ENCODE assay signal across 8 cellular contexts in genomic region chr20:24469116-24470030, GRCh38. TPM values are rescaled to one million over a fixed set of nuclear protein-coding genes. Genes with fewer than 3 reads are reported as not detected.
DNase-seq lines count a peak whose midpoint lies in the region; ATAC-seq and TF ChIP-seq lines count a peak whose summit lies in the region.

Gene SYNDIG1 (plus strand): TSS chr20:24469629. CDS start chr20:24543098, 73,469 bp downstream.

- no peaks in the 10 kb centered on the region for H3K79me2 ChIP-seq in hepatocyte

- H3K27me3 ChIP-seq in hepatocyte = peaks cover 69% of the 10 kb centered on the region

- ATAC-seq in WTC11 (peak; percentile 67), sciatic nerve (no peak), HG03139 (IDR thresholded peaks at IDR 0.05; ENCODE audit: unreplicated experiment) (no peak)

- DNase-seq in WTC11 (ENCODE audit: low spot score) = peak; percentile 73
- peak; percentile 58 for DNase-seq in hepatocyte (ENCODE audit: low spot score)
- DNase-seq in sciatic nerve (ENCODE audit: low spot score) = no peak
- no peak for DNase-seq in erythroblast (lab: John Stamatoyannopoulos, UW)
- DNase-seq in activated CD4-positive, alpha-beta T cell treated with anti-CD3 and anti-CD28 coated beads, Interleukin-2, amount 50 U/mL, for 48 hours = no peak
- DNase-seq in cortex of kidney (lab: John Stamatoyannopoulos, UW) = no peak

- no peak for TF ChIP-seq POLR2A in erythroblast (IDR thresholded peaks at IDR 0.05; ENCODE audit: low read length)

- H3K4me3 Mint-ChIP-seq in WTC11 = peak within 1 kb of the TSS; percentile 85

- no peaks in the 10 kb centered on the region for H3K9me2 ChIP-seq in hepatocyte (replicated peaks; ENCODE audit: insufficient read depth)

- H3K4me2 ChIP-seq in hepatocyte = peak within 1 kb of the TSS; percentile 97

- H3K4me1 Mint-ChIP-seq in WTC11 = peaks cover 40% of the 10 kb centered on the region

- intact Hi-C loops in sciatic nerve (cut with DNase I) = no loop called here

- no peaks in the 10 kb centered on the region for H3K9me3 Mint-ChIP-seq in WTC11

- CTCF ChIA-PET in WTC11 (lab: Charles Lee) = interaction anchor here (1.0 to 2.3 kb wide), 6 partner anchors 7 to 23 kb away, joined by 3 to 7 read pairs (median 3); no protein-coding TSS in a partner anchor

- POLR2A ChIA-PET in WTC11 (lab: Charles Lee) = interaction anchor here (0.6 to 1.1 kb wide), 2 partner anchors 44 to 101 kb away, joined by 3 read pairs; no protein-coding TSS in a partner anchor

- H3K27ac Mint-ChIP-seq in WTC11 = no peak within 1 kb of the TSS

- H3K36me3 ChIP-seq in ES-I3 (ENCODE audit: insufficient read depth, low read length) (no peaks in the 10 kb centered on the region), hepatocyte (replicated peaks; ENCODE audit: insufficient read depth, low read depth) (no peaks in the 10 kb centered on the region)

- peak within 1 kb of the TSS; percentile 75 for H3K9ac ChIP-seq in ES-I3 (ENCODE audit: low read depth, low read length)

- H3K4me3 ChIP-seq in hepatocyte = peak within 1 kb of the TSS; percentile 58

- H3K36me3 Mint-ChIP-seq in WTC11 = no peaks in the 10 kb centered on the region

- H3K4me1 ChIP-seq in ES-I3 (ENCODE audit: insufficient read depth, low read length) = peaks cover 7% of the 10 kb centered on the region
- H3K4me1 ChIP-seq in hepatocyte (ENCODE audit: insufficient read depth) = peaks cover 13% of the 10 kb centered on the region

- TF ChIP-seq CTCF in WTC11 (IDR thresholded peaks at IDR 0.05) = no peak
- no peak for TF ChIP-seq CTCF in hepatocyte (IDR thresholded peaks at IDR 0.05; ENCODE audit: poor library complexity)

- H2AFZ ChIP-seq in hepatocyte = peak within 1 kb of the TSS; percentile 66

- peaks cover 78% of the 10 kb centered on the region for H3K27me3 Mint-ChIP-seq in WTC11 (ENCODE audit: low read depth)

- no peak within 1 kb of the TSS for H3K27ac ChIP-seq in hepatocyte

- no peaks in the 10 kb centered on the region for H4K20me1 ChIP-seq in hepatocyte (ENCODE audit: insufficient read depth, poor library complexity, severe bottlenecking)

- H3K9me3 ChIP-seq in ES-I3 (ENCODE audit: control insufficient read depth, insufficient read depth, low read length) (no peaks in the 10 kb centered on the region), hepatocyte (ENCODE audit: low read depth) (no peaks in the 10 kb centered on the region)

- under 1% methylated on average over 47 of the region's 110 CpGs for WGBS in hepatocyte (ENCODE audit: low lambda C conversion rate, missing lambda C conversion rate)

TF ChIP-seq in WTC11, 78 proteins besides CTCF, POLR2A, EP300 and RAD21 (continues in another document):
- TF ChIP-seq FOXJ3 (CRISPR knock-in tag; IDR thresholded peaks at IDR 0.05; ENCODE audit: borderline replicate concordance) = no peak
- no peak; the same call in 1 of the 2 replicates for TF ChIP-seq CREM (CRISPR knock-in tag; IDR thresholded peaks at IDR 0.05)
- TF ChIP-seq ZMAT4 (CRISPR knock-in tag; IDR thresholded peaks at IDR 0.05) = no peak
- no peak for TF ChIP-seq ZNF138 (CRISPR knock-in tag; conservative IDR thresholded peaks at IDR 0.05)
- TF ChIP-seq NR2C2 (CRISPR knock-in tag; IDR thresholded peaks at IDR 0.05) = no peak
- TF ChIP-seq AFF4 (CRISPR knock-in tag; IDR thresholded peaks at IDR 0.05; ENCODE audit: borderline replicate concordance) = no peak
- TF ChIP-seq MXD4 (CRISPR knock-in tag; IDR thresholded peaks at IDR 0.05; ENCODE audit: borderline replicate concordance) = no peak
- TF ChIP-seq OVOL2 (CRISPR knock-in tag; IDR thresholded peaks at IDR 0.05; ENCODE audit: borderline replicate concordance) = no peak
- TF ChIP-seq ZSCAN18 (CRISPR knock-in tag; IDR thresholded peaks at IDR 0.05) = no peak
- TF ChIP-seq TCF7 (CRISPR knock-in tag; IDR thresholded peaks at IDR 0.05; ENCODE audit: low read depth) = no peak
- TF ChIP-seq ZBTB21 (CRISPR knock-in tag; IDR thresholded peaks at IDR 0.05; ENCODE audit: borderline replicate concordance) = no peak
- no peak for TF ChIP-seq ZNF396 (CRISPR knock-in tag; IDR thresholded peaks at IDR 0.05; ENCODE audit: borderline replicate concordance)
- 0 out of 2 replicates have a peak, but pooled peaks have one; percentile 24 for TF ChIP-seq ZNF281 (CRISPR knock-in tag; IDR thresholded peaks at IDR 0.05)
- TF ChIP-seq E2F1 (CRISPR knock-in tag; IDR thresholded peaks at IDR 0.05) = no peak
- no peak for TF ChIP-seq NFATC4 (CRISPR knock-in tag; IDR thresholded peaks at IDR 0.05)
- TF ChIP-seq NFE2L1 (CRISPR knock-in tag; IDR thresholded peaks at IDR 0.05) = no peak

RNA-seq across cellular contexts. Expression of gene SYNDIG1, which starts in this region (rescaled TPM):
- 5.0 to 6.4 TPM (median 6.0 TPM) in 3 replicates for total RNA-seq in WTC11 (2021)
- 1.4 and 1.5 TPM in 2 replicates for total RNA-seq in hepatocyte
- 1.2 and 2.3 TPM in 2 replicates for polyA plus RNA-seq in hepatocyte
- total RNA-seq in sciatic nerve = 17.9 TPM

Comparison
In these comparisons a context has a peak if more than half of its experiments do, and no peak if none do; other contexts are left out.
1. DNase-seq: peak in WTC11 (single experiment) and hepatocyte (single experiment); none in sciatic nerve (single experiment), erythroblast (0 of 2), activated CD4-positive, alpha-beta T cell treated with anti-CD3 and anti-CD28 coated beads, Interleukin-2, amount 50 U/mL, for 48 hours (0 of 2) and cortex of kidney (single experiment).